8 cellular contexts compared by ENCODE assay signal in the genomic region with DNA sequence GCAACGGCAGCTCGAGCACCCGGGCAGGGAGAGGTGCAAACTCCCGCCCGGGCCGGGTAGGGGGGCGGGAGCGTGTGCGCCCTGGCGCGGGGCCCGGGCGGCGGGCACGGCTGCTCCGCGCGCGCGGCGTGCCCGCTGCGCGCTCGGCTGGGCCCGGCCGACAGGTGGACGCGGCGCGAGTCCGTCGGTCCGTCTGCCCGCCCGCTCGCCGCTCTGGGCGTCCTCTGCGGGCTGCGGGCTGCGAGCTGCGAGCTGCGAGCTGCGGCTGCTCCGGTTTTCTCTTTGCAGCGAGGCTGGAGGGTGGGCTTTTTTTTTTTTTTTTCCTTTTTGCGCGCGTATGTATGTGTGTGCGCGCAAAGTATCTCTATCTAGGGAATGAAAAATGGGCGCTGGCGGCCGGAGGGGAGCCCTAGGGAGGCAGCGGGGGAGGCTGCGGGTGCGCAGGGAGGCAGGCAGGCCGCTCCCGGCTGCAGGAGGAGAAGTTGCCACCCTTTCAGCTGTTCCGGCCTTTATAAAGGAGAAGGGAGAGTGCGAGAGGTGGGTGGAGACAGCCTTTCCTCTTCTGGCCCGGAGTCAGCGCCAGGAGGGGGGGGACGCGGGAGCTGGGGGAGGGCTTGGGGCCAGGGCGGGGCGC. TPM values are rescaled to one million over a fixed set of nuclear protein-coding genes. Genes with fewer than 3 reads are reported as not detected.
DNase-seq lines count a peak whose midpoint lies in the region; ATAC-seq, FAIRE-seq and TF ChIP-seq lines count a peak whose summit lies in the region.

PDGFB (minus strand) TSS at position 487 of the 634 bp plus-strand sequence. CDS start 1,019 bp downstream, outside the sequence.

- H3K79me2 ChIP-seq in GM12878 (ENCODE audit: control insufficient read depth, insufficient read depth, low read length) = no peaks in the 10 kb centered on the region

- CTCF ChIA-PET in GM12878 (lab: Yijun Ruan, JAX) = no interaction called here

- ATAC-seq in CD4-positive, CD25-positive, alpha-beta regulatory T cell (ENCODE audit: low read depth in 2 of 2) = no peak
- ATAC-seq in GM12878 (no peak), HG03442 (IDR thresholded peaks at IDR 0.05; ENCODE audit: unreplicated experiment) (no peak)

- peaks cover 9% of the 10 kb centered on the region for H3K27me3 ChIP-seq in CD4-positive, CD25-positive, alpha-beta regulatory T cell (ENCODE audit: control insufficient read depth, insufficient read depth, low read length)
- H3K27me3 ChIP-seq in GM12878 (replicated peaks in 1 of 2; ENCODE audit: control insufficient read depth in 2 of 2, insufficient read depth in 2 of 2, low read length in 1 of 2) (peaks cover 13 to 20% of the 10 kb centered on the region in 2 experiments), skeletal muscle tissue (ENCODE audit: control insufficient read depth in 3 of 3, insufficient read depth in 3 of 3, low read length in 3 of 3) (no peaks in the 10 kb centered on the region)

- RAD21 ChIA-PET in GM12878 (lab: Charles Lee; ENCODE audit: unreplicated experiment) = no interaction called here

- peaks cover 0 to 49% (median 11%) of the 10 kb centered on the region in 4 donors for H3K4me1 Mint-ChIP-seq in CD4-positive, CD25-positive, alpha-beta regulatory T cell
- H3K4me1 Mint-ChIP-seq in IgD-negative memory B cell (peaks cover 13 to 15% (median 13%) of the 10 kb centered on the region in 3 donors), immature natural killer cell (peaks cover 37 to 41% of the 10 kb centered on the region in 2 donors)

- H3K9ac ChIP-seq in GM12878 (ENCODE audit: control insufficient read depth, insufficient read depth, low read length) = no peak within 1 kb of the TSS
- peak within 1 kb of the TSS; percentile 81 to 93 (median 88) for H3K9ac ChIP-seq in skeletal muscle tissue (ENCODE audit: low read depth in 1 of 3, low read length in 3 of 3)

- no peak for FAIRE-seq in GM12878 (lab: Jason Lieb, UNC)
- FAIRE-seq in GM12891 (lab: Jason Lieb, UNC) = no peak

- peak within 1 kb of the TSS; percentile 52 to 93 (median 81) for H3K4me3 Mint-ChIP-seq in CD4-positive, CD25-positive, alpha-beta regulatory T cell
- H3K4me3 Mint-ChIP-seq in IgD-negative memory B cell (peak within 1 kb of the TSS; percentile 57 to 83 (median 68)), immature natural killer cell (peak within 1 kb of the TSS; percentile 70 to 87 (median 78))

- no TSS peak for BruUV-seq in GM12878 (replicated peaks; lab: Mats Ljungman, UMichigan)

- peaks cover 38% of the 10 kb centered on the region for H3K4me1 ChIP-seq in CD4-positive, CD25-positive, alpha-beta regulatory T cell (ENCODE audit: control insufficient read depth, insufficient read depth, low read length, poor library complexity, severe bottlenecking)
- peaks cover 14% of the 10 kb centered on the region for H3K4me1 ChIP-seq in GM12878 (ENCODE audit: control insufficient read depth, insufficient read depth, low read length)
- peaks cover 43 to 73% (median 60%) of the 10 kb centered on the region in 3 donors for H3K4me1 ChIP-seq in skeletal muscle tissue (ENCODE audit: control insufficient read depth in 3 of 3, insufficient read depth in 3 of 3, low read length in 3 of 3)

- no peak within 1 kb of the TSS for H3K4me3 ChIP-seq in CD4-positive, CD25-positive, alpha-beta regulatory T cell (ENCODE audit: low read depth, low read length)
- H3K4me3 ChIP-seq in GM12878 = no peak within 1 kb of the TSS
- peak within 1 kb of the TSS; percentile 75 to 83 (median 79) for H3K4me3 ChIP-seq in skeletal muscle tissue (ENCODE audit: low read length in 3 of 3)

- TF ChIP-seq POLR2A in GM12878 (IDR thresholded peaks at IDR 0.05; ENCODE audit: low read depth, low read length) = no peak
- no peak for TF ChIP-seq POLR2A in GM12891 (IDR thresholded peaks at IDR 0.05; ENCODE audit: low read depth, low read length)

- H3K27ac ChIP-seq in CD4-positive, CD25-positive, alpha-beta regulatory T cell (ENCODE audit: insufficient read depth, low read length, poor library complexity, severe bottlenecking) = no peak within 1 kb of the TSS
- H3K27ac ChIP-seq in GM12878 (ENCODE audit: control insufficient read depth, insufficient read depth) (no peak within 1 kb of the TSS), skeletal muscle tissue (ENCODE audit: low read depth, low read length) (peak within 1 kb of the TSS; percentile 71)

- no peak for DNase-seq in CD4-positive, CD25-positive, alpha-beta regulatory T cell
- DNase-seq in GM12878 (ENCODE audit: low read depth, low spot score) = no peak
- peak in 1 of 3 donors; percentile 16 for DNase-seq in immature natural killer cell
- DNase-seq in NCI-H2107 treated with DMSO at 0.1 percent for 48 hours (lab: John Stamatoyannopoulos, UW; ENCODE audit: unreplicated experiment) = no peak
- no peak for DNase-seq in GM12891 (ENCODE audit: insufficient read length, low spot score)

- no peaks in the 10 kb centered on the region for H3K9me3 ChIP-seq in CD4-positive, CD25-positive, alpha-beta regulatory T cell (ENCODE audit: control insufficient read depth in 2 of 2, low read length in 2 of 2)
- H3K9me3 ChIP-seq in GM12878 (replicated peaks; ENCODE audit: control insufficient read depth, insufficient read depth, low read length) (no peaks in the 10 kb centered on the region), skeletal muscle tissue (ENCODE audit: control insufficient read depth in 3 of 3, low read length in 3 of 3) (no peaks in the 10 kb centered on the region)

- peaks cover 47% of the 10 kb centered on the region for H3K27me3 Mint-ChIP-seq in CD4-positive, CD25-positive, alpha-beta regulatory T cell
- H3K27me3 Mint-ChIP-seq in IgD-negative memory B cell = peaks cover 63% of the 10 kb centered on the region
- peaks cover 23 to 36% (median 31%) of the 10 kb centered on the region in 3 donors for H3K27me3 Mint-ChIP-seq in immature natural killer cell (ENCODE audit: low read depth in 3 of 3)

- in situ Hi-C loops in GM12878 (cut with MboI) = no loop called here

- H3K4me2 ChIP-seq in GM12878 (ENCODE audit: control insufficient read depth, insufficient read depth) = peak within 1 kb of the TSS; percentile 59; the same call in 1 of the 2 replicates

- no peak for TF ChIP-seq EP300 in GM12878 (IDR thresholded peaks at IDR 0.05; ENCODE audit: borderline replicate concordance in 1 of 2, control insufficient read depth in 1 of 2, low read depth in 2 of 2, low read length in 2 of 2)

- H3K9me3 Mint-ChIP-seq in CD4-positive, CD25-positive, alpha-beta regulatory T cell = peaks cover 0 to 2% (median 0%) of the 10 kb centered on the region in 7 donors
- H3K9me3 Mint-ChIP-seq in IgD-negative memory B cell (peaks cover 0 to 5% (median 0%) of the 10 kb centered on the region in 3 donors), immature natural killer cell (no peaks in the 10 kb centered on the region)

- intact Hi-C loops in GM12878 (cut with micrococcal nuclease; ENCODE audit: unreplicated experiment) = no loop called here

- peak within 1 kb of the TSS; percentile 77 to 85 (median 80) for H3K27ac Mint-ChIP-seq in CD4-positive, CD25-positive, alpha-beta regulatory T cell
- no peak within 1 kb of the TSS for H3K27ac Mint-ChIP-seq in IgD-negative memory B cell
- H3K27ac Mint-ChIP-seq in immature natural killer cell = peak within 1 kb of the TSS in 2 of 6 donors; percentile 40 to 49

- TF ChIP-seq RAD21 in GM12878 (IDR thresholded peaks at IDR 0.05; ENCODE audit: insufficient read depth, low read depth, low read length) = no peak

- POLR2A ChIA-PET in GM12878 (lab: Charles Lee) = no interaction called here

- no peaks in the 10 kb centered on the region for H3K36me3 Mint-ChIP-seq in CD4-positive, CD25-positive, alpha-beta regulatory T cell
- H3K36me3 Mint-ChIP-seq in IgD-negative memory B cell = no peaks in the 10 kb centered on the region
- H3K36me3 Mint-ChIP-seq in immature natural killer cell = no peaks in the 10 kb centered on the region

- no peaks in the 10 kb centered on the region for H3K36me3 ChIP-seq in CD4-positive, CD25-positive, alpha-beta regulatory T cell (ENCODE audit: control insufficient read depth, insufficient read depth, low read length)
- H3K36me3 ChIP-seq in GM12878 (ENCODE audit: control insufficient read depth in 2 of 2, insufficient read depth in 2 of 2, low read length in 1 of 2) (no peaks in the 10 kb centered on the region), skeletal muscle tissue (ENCODE audit: control insufficient read depth in 3 of 3, insufficient read depth in 3 of 3, low read length in 3 of 3) (peaks cover 0 to 2% (median 0%) of the 10 kb centered on the region in 3 donors)

- SMC1A ChIA-PET in GM12878 (lab: Charles Lee; ENCODE audit: uncharacterized antibody, unreplicated experiment) = no interaction called here

- 6% methylated on average over 39 of the region's 68 CpGs for WGBS in GM12878 (ENCODE audit: insufficient coverage, insufficient replicate concordance, low lambda C conversion rate, missing lambda C conversion rate)

- no peak within 1 kb of the TSS for H2AFZ ChIP-seq in GM12878 (ENCODE audit: control insufficient read depth, low read depth, low read length)

- no peaks in the 10 kb centered on the region; the same call in 1 of the 2 replicates for H4K20me1 ChIP-seq in GM12878 (ENCODE audit: control insufficient read depth, insufficient read depth)

- TF ChIP-seq CTCF in GM12878 (IDR thresholded peaks at IDR 0.05 in 2 of 3, conservative IDR thresholded peaks at IDR 0.05 in 1 of 3; ENCODE audit: control insufficient read depth in 2 of 3, extremely low read depth in 1 of 3, insufficient read depth in 1 of 3, low read depth in 3 of 3, low read length in 3 of 3) = no peak

RNA-seq across cellular contexts. Expression of gene PDGFB, which starts in this region (rescaled TPM):
- total RNA-seq in CD4-positive, CD25-positive, alpha-beta regulatory T cell = 1.7 TPM
- polyA plus RNA-seq in CD4-positive, CD25-positive, alpha-beta regulatory T cell = 1 to 10 TPM in 3 of 4 donors, under 1 TPM in 1; 0.63 to 6.3 (median 4.7) TPM
- polyA plus RNA-seq in IgD-negative memory B cell (0.24 TPM), GM12878 (2011; rRNA removed) (not detected in 2 replicates), GM12878 (2014; fragmentation: Illumina TruSeq; extraction: Trizol) (0.29 and 0.57 TPM in 2 replicates), GM12878 (2014; fragmentation: Nextera tagmentation; extraction: Ambion mirVana) (under 1 TPM; 0.13 to 0.19 TPM), GM12878 (2014; rRNA removed) (0.76 and 0.91 TPM in 2 replicates), GM12878 (2016; fragmentation: Nextera tagmentation; extraction: Ambion mirVana) (under 1 TPM; 0.23 to 0.24 TPM), immature natural killer cell (under 1 TPM in 2 of 3 donors, not detected in 1; 0.58 to 0.61 TPM)
- not detected in 2 replicates for total RNA-seq in GM12878 (2013; cell fraction: nucleolus; rRNA removed)
- total RNA-seq in GM12878 (2014; rRNA removed) (0.56 and 1.0 TPM in 2 replicates), GM12878 (2014; rRNA removed; fragmentation: Illumina TruSeq; extraction: Trizol) (0.46 and 0.58 TPM in 2 replicates), GM12878 (2021) (0.98 and 1.1 TPM in 2 replicates), skeletal muscle tissue (8.9 TPM)
- polyA plus RNA-seq in GM12878 (2011; ENCODE audit: low read depth) = 0.25 TPM
- 0.07 TPM in 1 of 2 replicates, not detected in the other for polyA plus RNA-seq in GM12878 (2011; cell fraction: cytosol; rRNA removed)
- polyA plus RNA-seq in GM12878 (2011; cell fraction: nucleus; rRNA removed) = 0.09 and 0.19 TPM in 2 replicates
- polyA plus RNA-seq in GM12878 (2012) = 0.39 and 1.6 TPM in 2 replicates
- not detected in 2 replicates for polyA minus RNA-seq in GM12878 (2011; rRNA and poly(A)+ RNA removed)
- not detected in 2 replicates for polyA minus RNA-seq in GM12878 (2011; cell fraction: cytosol; rRNA and poly(A)+ RNA removed)
- not detected in 2 replicates for polyA minus RNA-seq in GM12878 (2011; cell fraction: nucleus; rRNA and poly(A)+ RNA removed)
- 1.1 TPM for polyA plus RNA-seq in GM12891 (2012; ENCODE audit: low read depth, missing spikeins)

Comparison
In these comparisons a context has a peak if more than half of its experiments do, and no peak if none do; other contexts are left out.
1. H3K4me3 ChIP-seq: peak in skeletal muscle tissue (3 of 3); none in CD4-positive, CD25-positive, alpha-beta regulatory T cell (single experiment) and GM12878 (single experiment).
2. H3K27ac Mint-ChIP-seq: peak in CD4-positive, CD25-positive, alpha-beta regulatory T cell (3 of 3); none in IgD-negative memory B cell (0 of 3).
3. Peak in every context shown above with its lines, with median percentiles within 50 percentile points of each other: H3K4me3 Mint-ChIP-seq.